In the genomic region with DNA sequence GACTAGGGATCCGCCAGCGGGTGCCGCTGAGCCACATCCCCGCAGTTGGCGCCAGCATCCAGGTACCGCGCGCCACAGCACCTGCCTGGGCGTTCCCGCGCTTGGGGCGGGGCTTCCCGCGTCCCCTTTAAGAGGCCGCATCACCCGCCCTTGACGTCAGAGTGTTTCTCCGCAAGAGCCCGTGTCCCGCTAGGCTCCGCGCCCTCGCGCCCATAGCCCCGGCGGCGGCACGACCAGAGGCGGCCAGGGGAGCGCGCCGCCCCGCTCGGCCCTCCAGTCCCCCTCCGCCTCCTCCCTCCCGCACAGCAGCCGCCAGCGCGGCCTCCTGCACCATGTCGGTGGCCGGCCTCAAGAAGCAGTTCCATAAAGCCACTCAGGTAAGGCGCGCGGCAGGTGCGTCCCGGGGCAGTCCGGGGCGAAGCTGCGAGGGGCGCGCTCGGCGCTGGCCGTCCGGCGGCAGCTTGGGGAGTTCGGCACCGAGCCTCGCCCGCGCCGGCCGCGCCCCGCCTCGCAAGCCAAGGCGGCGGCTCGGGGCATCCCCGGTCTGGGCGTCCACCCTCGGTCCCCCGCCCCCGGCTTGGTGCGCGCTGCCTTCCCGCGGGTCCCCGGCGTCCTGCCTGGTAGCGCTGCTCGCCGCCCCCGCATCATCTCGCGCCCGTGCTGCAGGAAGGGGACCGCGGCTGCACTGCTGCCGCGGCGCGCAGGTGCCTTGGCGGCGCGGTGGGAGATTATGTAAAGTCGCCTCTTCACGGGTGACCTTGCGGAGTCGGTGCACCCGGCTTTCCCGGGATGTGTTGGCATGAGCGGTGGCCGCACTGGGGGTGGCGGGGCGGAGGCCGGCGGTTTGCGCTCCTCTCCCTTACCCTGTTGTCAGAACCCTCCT, we compare ENCODE assay signal across 8 cellular contexts. TPM values are rescaled to one million over a fixed set of nuclear protein-coding genes. Genes with fewer than 3 reads are reported as not detected.
DNase-seq lines count a peak whose midpoint lies in the region; ATAC-seq and TF ChIP-seq lines count a peak whose summit lies in the region.

A gene (plus strand): TSS at position 156 of the 883 bp plus-strand sequence.

- no peak within 1 kb of the TSS for H3K27ac Mint-ChIP-seq in activated T-cell treated with anti-CD3 and anti-CD28 coated beads, Interleukin-2, amount 50 U/mL, for 24 hours

- H3K4me1 Mint-ChIP-seq in activated T-cell treated with anti-CD3 and anti-CD28 coated beads, Interleukin-2, amount 50 U/mL, for 24 hours (ENCODE audit: low read depth), result peaks cover 6% of the 10 kb centered on the region

- DNase-seq in activated T-cell treated with anti-CD3 and anti-CD28 coated beads, Interleukin-2, amount 50 U/mL, for 24 hours, result peak; percentile 28
- DNase-seq in activated T-cell treated with anti-CD3 and anti-CD28 coated beads for 4 hours (no peak), HPDE6-E6E7 (ENCODE audit: extremely low spot score) (peak; percentile 16), SK-N-DZ (ENCODE audit: low spot score) (peak; percentile 8), vagina (ENCODE audit: extremely low spot score in 2 of 2) (no peak)

- no peak for TF ChIP-seq POLR2A in vagina (IDR thresholded peaks at IDR 0.05)

- H3K36me3 Mint-ChIP-seq in activated T-cell treated with anti-CD3 and anti-CD28 coated beads, Interleukin-2, amount 50 U/mL, for 24 hours (ENCODE audit: low read depth), result no peaks in the 10 kb centered on the region

- H3K9me3 Mint-ChIP-seq in activated T-cell treated with anti-CD3 and anti-CD28 coated beads, Interleukin-2, amount 50 U/mL, for 24 hours, result peaks cover 11% of the 10 kb centered on the region

- peak; percentile 69 for ATAC-seq in esophagus mucosa
- ATAC-seq in HG03139 (IDR thresholded peaks at IDR 0.05; ENCODE audit: unreplicated experiment), result no peak

- intact Hi-C loops in vagina (cut with DNase I), result no loop called here

- H3K9ac ChIP-seq in muscle layer of colon (ENCODE audit: low read length), result no peak within 1 kb of the TSS

- H3K36me3 ChIP-seq in muscle layer of colon (ENCODE audit: insufficient read depth, low read length) (no peaks in the 10 kb centered on the region), vagina (no peaks in the 10 kb centered on the region)

- H3K27ac ChIP-seq in muscle layer of colon (ENCODE audit: low read depth, low read length) (no peak within 1 kb of the TSS), vagina (no peak within 1 kb of the TSS)

- TF ChIP-seq CTCF in vagina (IDR thresholded peaks at IDR 0.05), result no peak

- no peaks in the 10 kb centered on the region for H3K9me3 ChIP-seq in muscle layer of colon (ENCODE audit: low read length)
- H3K9me3 ChIP-seq in vagina, result no peaks in the 10 kb centered on the region

- H3K4me3 Mint-ChIP-seq in activated T-cell treated with anti-CD3 and anti-CD28 coated beads, Interleukin-2, amount 50 U/mL, for 24 hours, result peak within 1 kb of the TSS; percentile 54

- H3K4me3 ChIP-seq in muscle layer of colon (ENCODE audit: low read depth in 1 of 2, low read length in 2 of 2), result peak within 1 kb of the TSS; percentile 33 to 41
- peak within 1 kb of the TSS; percentile 37 to 48 for H3K4me3 ChIP-seq in vagina

- H3K4me1 ChIP-seq in muscle layer of colon (ENCODE audit: insufficient read depth, low read length) (no peaks in the 10 kb centered on the region), vagina (peaks cover 10% of the 10 kb centered on the region)

- H3K27me3 ChIP-seq in muscle layer of colon (ENCODE audit: control insufficient read depth in 1 of 2, insufficient read depth in 2 of 2, low read length in 2 of 2) (peaks cover 6 to 11% of the 10 kb centered on the region in 2 donors), vagina (peaks cover 4% of the 10 kb centered on the region)

- peaks cover 41% of the 10 kb centered on the region for H3K27me3 Mint-ChIP-seq in activated T-cell treated with anti-CD3 and anti-CD28 coated beads, Interleukin-2, amount 50 U/mL, for 24 hours

RNA-seq across cellular contexts. Expression of the gene that starts here (rescaled TPM):
- polyA plus RNA-seq in SK-N-DZ (2014; cell fraction: cytosol; rRNA removed), result 0.65 TPM in 1 of 2 replicates, not detected in the other
- polyA plus RNA-seq in SK-N-DZ (2014; cell fraction: nucleus; rRNA removed), result 0.20 TPM in 1 of 2 replicates, not detected in the other
- total RNA-seq in esophagus mucosa (not detected), vagina (not detected)

Comparison
In these comparisons a context has a peak if more than half of its experiments do, and no peak if none do; other contexts are left out.
1. DNase-seq: peak in activated T-cell treated with anti-CD3 and anti-CD28 coated beads, Interleukin-2, amount 50 U/mL, for 24 hours (single experiment), HPDE6-E6E7 (single experiment) and SK-N-DZ (single experiment); none in activated T-cell treated with anti-CD3 and anti-CD28 coated beads for 4 hours (single experiment) and vagina (0 of 2).
2. Peak in ATAC-seq in esophagus mucosa; RNA of the gene not detected or under 1 TPM.